ENCODE assay signal across 12 cellular contexts in the genomic region with DNA sequence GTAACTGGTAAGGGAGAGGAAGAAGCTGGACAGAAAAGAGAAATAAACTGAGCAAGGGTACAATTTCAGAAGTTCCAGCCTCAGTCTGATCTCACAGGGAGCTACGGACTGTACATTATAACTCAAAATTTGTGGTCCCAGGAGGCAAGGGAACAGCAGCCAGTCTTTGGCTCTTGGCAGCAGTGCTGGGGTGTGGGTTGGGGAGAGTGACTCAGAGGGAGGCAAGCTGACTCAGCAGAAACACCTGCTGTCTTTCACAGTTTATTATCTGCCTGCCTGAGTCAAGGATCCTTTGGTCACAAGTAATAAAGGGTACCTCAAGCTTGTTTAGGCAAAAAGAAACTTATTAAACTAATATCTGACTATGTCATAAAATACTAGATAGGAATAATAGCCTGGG.
A peak's percentile ranks its signal among the peaks of the same experiment; 100 is the strongest.
DNase-seq lines count a peak whose midpoint lies in the region; FAIRE-seq and TF ChIP-seq lines count a peak whose summit lies in the region.
"Had no signal": no experiment of that assay in that cellular context is flagged by ENCODE, and none has a peak within 500 bp of the region (broad histone marks: within the 10 kb centered on the region; RNA-seq: fewer than 3 reads in every experiment).

No MANE protein-coding gene starts in this region.

- H3K36me3 ChIP-seq in endodermal cell (ENCODE audit: control insufficient read depth, insufficient read depth, low read length), result no peaks in the 10 kb centered on the region
- H3K36me3 ChIP-seq: brain microvascular endothelial cell had no signal

- peak; percentile 38 for DNase-seq in Calu3
- peak; percentile 46 for DNase-seq in M059J (ENCODE audit: low read depth)
- peak; percentile 75 for DNase-seq in endodermal cell
- peak; percentile 61 for DNase-seq in mucosa of gallbladder (ENCODE audit: low spot score)
- no peak for DNase-seq in NCI-H226
- no peak for DNase-seq in GM12892 (ENCODE audit: insufficient read length)
- DNase-seq in GM19240 (ENCODE audit: insufficient read length, low spot score), result no peak
- DNase-seq in progenitor cell of endocrine pancreas (ENCODE audit: low spot score, unreplicated experiment), result no peak
- DNase-seq: brain microvascular endothelial cell; CD8-positive, alpha-beta memory T cell; NCI-H2081 treated with DMSO at 0.1 percent for 48 hours had no signal

- no peak for TF ChIP-seq CTCF in Calu3 (IDR thresholded peaks at IDR 0.05; ENCODE audit: unreplicated experiment)
- TF ChIP-seq CTCF in endodermal cell (conservative IDR thresholded peaks at IDR 0.05), result no peak
- TF ChIP-seq CTCF in progenitor cell of endocrine pancreas (IDR thresholded peaks at IDR 0.05; ENCODE audit: unreplicated experiment), result no peak

- H3K4me1 Mint-ChIP-seq in Calu3 (ENCODE audit: low read depth, unreplicated experiment), result no peaks in the 10 kb centered on the region
- peaks cover 5% of the 10 kb centered on the region for H3K4me1 Mint-ChIP-seq in endodermal cell
- H3K4me1 Mint-ChIP-seq in progenitor cell of endocrine pancreas (ENCODE audit: low read depth), result peaks cover 4% of the 10 kb centered on the region
- H3K4me1 Mint-ChIP-seq: CD8-positive, alpha-beta memory T cell had no signal

- no peaks in the 10 kb centered on the region for H3K27me3 Mint-ChIP-seq in Calu3 (ENCODE audit: unreplicated experiment)
- no peaks in the 10 kb centered on the region for H3K27me3 Mint-ChIP-seq in endodermal cell (ENCODE audit: insufficient read depth)
- no peaks in the 10 kb centered on the region for H3K27me3 Mint-ChIP-seq in progenitor cell of endocrine pancreas
- H3K27me3 Mint-ChIP-seq: CD8-positive, alpha-beta memory T cell had no signal

- no peak for FAIRE-seq in GM12892 (lab: Jason Lieb, UNC)
- FAIRE-seq: TTC549 had no signal

- no peaks in the 10 kb centered on the region for H3K4me1 ChIP-seq in endodermal cell (ENCODE audit: control insufficient read depth, insufficient read depth, low read length)

- intact Hi-C loops in Calu3 (cut with micrococcal nuclease; ENCODE audit: unreplicated experiment), result no loop called here

- H3K9me3 Mint-ChIP-seq in Calu3 (ENCODE audit: low read depth, unreplicated experiment), result no peaks in the 10 kb centered on the region
- peaks cover 15% of the 10 kb centered on the region for H3K9me3 Mint-ChIP-seq in endodermal cell
- peaks cover 10% of the 10 kb centered on the region for H3K9me3 Mint-ChIP-seq in progenitor cell of endocrine pancreas (ENCODE audit: low read depth)

- H3K4me3 Mint-ChIP-seq in Calu3 (ENCODE audit: low read depth, unreplicated experiment) (peak overlapping the region; percentile 59), endodermal cell (no peak overlapping the region), progenitor cell of endocrine pancreas (ENCODE audit: low read depth) (no peak overlapping the region)
- H3K4me3 Mint-ChIP-seq: CD8-positive, alpha-beta memory T cell had no signal

- no TSS peak for BruUV-seq in Calu3 (replicated peaks; lab: Mats Ljungman, UMichigan)

- H3K36me3 Mint-ChIP-seq in Calu3 (ENCODE audit: insufficient read depth, unreplicated experiment) (no peaks in the 10 kb centered on the region), endodermal cell (ENCODE audit: low read depth) (no peaks in the 10 kb centered on the region), progenitor cell of endocrine pancreas (ENCODE audit: insufficient read depth) (no peaks in the 10 kb centered on the region)
- H3K36me3 Mint-ChIP-seq: CD8-positive, alpha-beta memory T cell had no signal

- WGBS in endodermal cell (ENCODE audit: insufficient coverage in 1 of 2, insufficient read length in 1 of 2), 2 experiments, result 96% methylated on average over 1 of the region's 1 CpG; no CpG with 5 or more reads in 1 of the 2 experiments

- CTCF ChIA-PET in Calu3 (lab: Charles Lee), result no interaction called here

- H3K4me3 ChIP-seq in endodermal cell (ENCODE audit: low read length), result no peak overlapping the region

- H3K27ac ChIP-seq in endodermal cell (ENCODE audit: low read depth, low read length), result no peak overlapping the region
- H3K27ac ChIP-seq: brain microvascular endothelial cell had no signal

- no peak overlapping the region for H3K9ac ChIP-seq in endodermal cell (ENCODE audit: extremely low read depth, low read length, poor library complexity, severe bottlenecking)

- no peak for TF ChIP-seq POLR2A in GM12892 (IDR thresholded peaks at IDR 0.05; ENCODE audit: low read depth, low read length)

- peaks cover 5% of the 10 kb centered on the region for H3K9me3 ChIP-seq in endodermal cell (ENCODE audit: control insufficient read depth, low read length)

- H3K27ac Mint-ChIP-seq in Calu3 (ENCODE audit: unreplicated experiment) (peak overlapping the region; percentile 71), endodermal cell (peak overlapping the region; percentile 14), progenitor cell of endocrine pancreas (no peak overlapping the region)
- H3K27ac Mint-ChIP-seq: CD8-positive, alpha-beta memory T cell had no signal

- no peaks in the 10 kb centered on the region for H3K27me3 ChIP-seq in endodermal cell (ENCODE audit: control insufficient read depth, insufficient read depth, low read length, poor library complexity, severe bottlenecking)
- H3K27me3 ChIP-seq: brain microvascular endothelial cell had no signal

Comparison
In these comparisons a context has a peak if more than half of its experiments do, and no peak if none do; other contexts are left out.
1. DNase-seq: peak in Calu3 (single experiment), M059J (single experiment), endodermal cell (single experiment) and mucosa of gallbladder (single experiment); none in NCI-H226 (single experiment), GM12892 (single experiment), GM19240 (single experiment) and progenitor cell of endocrine pancreas (single experiment).